Comparison of ENCODE assay signal across 1 cellular context in genomic region chr19:3984908-3985642, GRCh38.
TF ChIP-seq lines count a peak whose summit lies in the region.

TSS of gene EEF2 (minus strand) at chr19:3985463. CDS start at chr19:3985380, 83 bp downstream.

TF ChIP-seq in GM12878, 131 proteins besides CTCF, POLR2A, EP300 and RAD21 (continued from another document and continues in another):
- no peak for TF ChIP-seq ZNF384 (IDR thresholded peaks at IDR 0.05; ENCODE audit: borderline replicate concordance, low read depth, low read length)
- TF ChIP-seq TAF1 (IDR thresholded peaks at IDR 0.05; ENCODE audit: borderline replicate concordance, low read depth, low read length) = peak; percentile 100
- no peak for TF ChIP-seq BCLAF1 (IDR thresholded peaks at IDR 0.05)
- TF ChIP-seq NKRF (conservative IDR thresholded peaks at IDR 0.05) = peak; percentile 98
- peak; percentile 82; the same call in 1 of the 2 replicates for TF ChIP-seq ATF3 (IDR thresholded peaks at IDR 0.05; ENCODE audit: borderline replicate concordance, extremely low read depth, low read depth, low read length)
- TF ChIP-seq HDGF (IDR thresholded peaks at IDR 0.05) = no peak
- TF ChIP-seq ZSCAN29 (IDR thresholded peaks at IDR 0.05) = no peak
- TF ChIP-seq CBX3 (IDR thresholded peaks at IDR 0.05; ENCODE audit: borderline replicate concordance, low read depth) = no peak
- no peak for TF ChIP-seq NFYA (IDR thresholded peaks at IDR 0.05; ENCODE audit: borderline replicate concordance, low read depth, low read length)
- TF ChIP-seq STAT3 (IDR thresholded peaks at IDR 0.05; ENCODE audit: low read depth, low read length) = no peak
- TF ChIP-seq ASH2L (IDR thresholded peaks at IDR 0.05; ENCODE audit: borderline replicate concordance, low read depth) = peak; percentile 89; the same call in 1 of the 2 replicates
- peak; percentile 92 for TF ChIP-seq CREB1 (IDR thresholded peaks at IDR 0.05; ENCODE audit: low read depth)
- TF ChIP-seq FOXM1 (IDR thresholded peaks at IDR 0.05; ENCODE audit: low read depth, low read length) = no peak
- no peak for TF ChIP-seq JUNB (IDR thresholded peaks at IDR 0.05)
- TF ChIP-seq RBBP5 (conservative IDR thresholded peaks at IDR 0.05) = peak; percentile 99
- no peak for TF ChIP-seq NFIC (IDR thresholded peaks at IDR 0.05; ENCODE audit: low read depth, low read length)
- no peak for TF ChIP-seq NBN (IDR thresholded peaks at IDR 0.05)
- TF ChIP-seq ELK1 (IDR thresholded peaks at IDR 0.05; ENCODE audit: low read depth, low read length) = 0 out of 2 replicates have a peak, but pooled peaks have one; percentile 65
- TF ChIP-seq ZBTB33 (IDR thresholded peaks at IDR 0.05) = no peak
- peak; percentile 20 to 71; a peak in 2 of 4 replicates for TF ChIP-seq BHLHE40 (IDR thresholded peaks at IDR 0.05; ENCODE audit: borderline replicate concordance in 1 of 2, low read depth in 2 of 2, low read length in 1 of 2)
- TF ChIP-seq CUX1 (IDR thresholded peaks at IDR 0.05; ENCODE audit: insufficient replicate concordance, low read depth, low read length) = no peak
- peak; percentile 92 for TF ChIP-seq CBFB (IDR thresholded peaks at IDR 0.05; ENCODE audit: low read depth)
- TF ChIP-seq CHD4 (IDR thresholded peaks at IDR 0.05) = no peak
- TF ChIP-seq BCL3 (IDR thresholded peaks at IDR 0.05; ENCODE audit: borderline replicate concordance, insufficient read depth, low read depth, low read length, poor library complexity, severe bottlenecking) = no peak
- TF ChIP-seq SREBF2 (IDR thresholded peaks at IDR 0.05; ENCODE audit: low read length) = no peak
- peak; percentile 47; the same call in 1 of the 2 replicates for TF ChIP-seq ZBED1 (IDR thresholded peaks at IDR 0.05; ENCODE audit: borderline replicate concordance)
- peak; percentile 95 for TF ChIP-seq BACH1 (IDR thresholded peaks at IDR 0.05; ENCODE audit: borderline replicate concordance)
- TF ChIP-seq MEF2B (IDR thresholded peaks at IDR 0.05; ENCODE audit: partially characterized antibody, poor library complexity, severe bottlenecking) = no peak
- no peak for TF ChIP-seq YBX1 (IDR thresholded peaks at IDR 0.05)
- TF ChIP-seq STAT1 (conservative IDR thresholded peaks at IDR 0.05) = peak; percentile 94
- TF ChIP-seq FOS (IDR thresholded peaks at IDR 0.05; ENCODE audit: borderline replicate concordance, extremely low read depth, insufficient read length) = no peak
- no peak for TF ChIP-seq ZZZ3 (IDR thresholded peaks at IDR 0.05; ENCODE audit: control insufficient read depth, insufficient read length, low read depth)
- no peak for TF ChIP-seq TCF7 (IDR thresholded peaks at IDR 0.05; ENCODE audit: borderline replicate concordance)
- peak; percentile 89 for TF ChIP-seq CREM (IDR thresholded peaks at IDR 0.05; ENCODE audit: low read depth)
- TF ChIP-seq ATF7 (IDR thresholded peaks at IDR 0.05; ENCODE audit: low read depth) = peak; percentile 95
- TF ChIP-seq RCOR1 (conservative IDR thresholded peaks at IDR 0.05; ENCODE audit: low read depth, low read length) = no peak
- no peak for TF ChIP-seq E2F8 (IDR thresholded peaks at IDR 0.05; ENCODE audit: low read depth, partially characterized antibody)
- TF ChIP-seq LARP7 (IDR thresholded peaks at IDR 0.05) = peak; percentile 99
- peak; percentile 64 for TF ChIP-seq REST (IDR thresholded peaks at IDR 0.05; ENCODE audit: low read depth, low read length)
- TF ChIP-seq DPF2 (IDR thresholded peaks at IDR 0.05) = peak; percentile 78
